ENCODE assay signal across 21 cellular contexts in genomic region chr7:136692221-136692620, GRCh38.
"Had no signal": no experiment of that assay in that cellular context is flagged by ENCODE, and none has a peak within 500 bp of the region (broad histone marks: within the 10 kb centered on the region; RNA-seq: fewer than 3 reads in every experiment).

No MANE protein-coding gene starts in this region.

- H3K4me3 ChIP-seq: MG63, SJSA1 had no signal

- H3K36me3 ChIP-seq: MG63, SJSA1 had no signal

- H3K27ac ChIP-seq: SJSA1 had no signal

- DNase-seq: IMR-90, Karpas-422, KG1, MG63, NCI-H1092, NCI-H1105 treated with DMSO at 0.1 percent for 48 hours, NCI-H1417 treated with DMSO at 0.1 percent for 48 hours, NCI-H146, NCI-H1694 treated with DMSO at 0.1 percent for 48 hours, NCI-H1930, NCI-H2081, NCI-H2107, NCI-H2227 treated with DMSO at 0.1 percent for 48 hours, NCI-H524, NCI-H526 treated with DMSO at 0.1 percent for 48 hours, NCI-H774, Right ventricle myocardium superior, RPMI8226, SIG-M5 had no signal

- H3K4me1 ChIP-seq: SJSA1 had no signal

- H3K9me3 ChIP-seq: MG63, SJSA1 had no signal

- H3K27me3 ChIP-seq: MG63, SJSA1 had no signal

- ATAC-seq: HepG2 had no signal
